ENCODE assay signal across 18 cellular contexts in the genomic region with DNA sequence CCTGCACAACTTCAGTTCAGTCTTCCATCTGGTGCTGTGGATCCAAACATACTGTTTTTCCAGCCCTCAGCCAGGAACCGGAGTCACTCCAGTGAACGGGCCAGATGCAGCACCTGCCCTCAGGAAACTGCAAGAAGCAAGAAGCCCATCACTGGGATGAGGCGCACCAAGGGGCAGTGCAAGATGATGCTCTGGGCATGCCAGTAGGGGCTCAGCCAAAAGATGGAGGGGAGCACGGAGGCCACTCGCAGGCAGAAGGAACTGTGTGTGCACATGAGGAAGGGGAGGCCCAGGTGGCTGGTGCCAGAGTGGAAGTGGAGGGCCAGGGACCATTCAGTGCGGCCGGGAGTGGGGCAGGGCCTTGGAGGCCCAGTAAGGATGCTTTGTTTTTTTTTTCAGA.
A peak's percentile ranks its signal among the peaks of the same experiment; 100 is the strongest.
DNase-seq lines count a peak whose midpoint lies in the region; ATAC-seq, FAIRE-seq and TF ChIP-seq lines count a peak whose summit lies in the region.
"Had no signal": no experiment of that assay in that cellular context is flagged by ENCODE, and none has a peak within 500 bp of the region (broad histone marks: within the 10 kb centered on the region; RNA-seq: fewer than 3 reads in every experiment).

No MANE protein-coding gene starts in this region.

- H2AFZ ChIP-seq in keratinocyte (ENCODE audit: control insufficient read depth, low read length) (no peak overlapping the region), MM.1S (ENCODE audit: low read length) (no peak overlapping the region)

- no peaks in the 10 kb centered on the region for H3K9me3 Mint-ChIP-seq in natural killer cell treated with Interleukin-12 subunit alpha and Interleukin-12 subunit beta and Interleukin-15 and Interleukin-18, amount 100 ng/mL, for 72 hours
- no peaks in the 10 kb centered on the region for H3K9me3 Mint-ChIP-seq in natural killer cell
- H3K9me3 Mint-ChIP-seq: CD4-positive, alpha-beta memory T cell had no signal

- H3K4me2 ChIP-seq in keratinocyte (ENCODE audit: control insufficient read depth, extremely low read depth, insufficient read depth, low read depth, low read length), result peak overlapping the region; percentile 19
- no peak overlapping the region for H3K4me2 ChIP-seq in MM.1S (ENCODE audit: low read depth, low read length)
- H3K4me2 ChIP-seq: KMS-11 had no signal

- H3K4me1 ChIP-seq in SJCRH30, result peaks cover 32% of the 10 kb centered on the region
- peaks cover 28% of the 10 kb centered on the region for H3K4me1 ChIP-seq in keratinocyte (ENCODE audit: control insufficient read depth, extremely low read depth, insufficient read depth, low read length)
- H3K4me1 ChIP-seq in vagina, result no peaks in the 10 kb centered on the region
- no peaks in the 10 kb centered on the region for H3K4me1 ChIP-seq in MM.1S (ENCODE audit: low read length)

- H4K20me1 ChIP-seq in keratinocyte (ENCODE audit: control insufficient read depth, extremely low read depth, insufficient read depth, low read length) (no peaks in the 10 kb centered on the region), MM.1S (ENCODE audit: insufficient read depth, low read length) (no peaks in the 10 kb centered on the region)

- no peaks in the 10 kb centered on the region for H3K9me1 ChIP-seq in keratinocyte (ENCODE audit: control insufficient read depth, extremely low read depth, insufficient read depth, low read length)

- no peak overlapping the region for H3K9ac ChIP-seq in keratinocyte (ENCODE audit: control insufficient read depth, extremely low read depth, insufficient read depth, low read length)
- no peak overlapping the region for H3K9ac ChIP-seq in MM.1S (ENCODE audit: low read length)
- H3K9ac ChIP-seq: KMS-11 had no signal

- TF ChIP-seq POLR2A in vagina (IDR thresholded peaks at IDR 0.05), result no peak

- H3K36me3 Mint-ChIP-seq in natural killer cell treated with Interleukin-12 subunit alpha and Interleukin-12 subunit beta and Interleukin-15 and Interleukin-18, amount 100 ng/mL, for 72 hours, result no peaks in the 10 kb centered on the region
- H3K36me3 Mint-ChIP-seq in natural killer cell, result no peaks in the 10 kb centered on the region
- H3K36me3 Mint-ChIP-seq: CD4-positive, alpha-beta memory T cell had no signal

- FAIRE-seq in keratinocyte (lab: Jason Lieb, UNC), result no peak
- FAIRE-seq: A204.1, D721Med, G401.6 had no signal

- DNase-seq in natural killer cell treated with Interleukin-12 subunit alpha and Interleukin-12 subunit beta and Interleukin-15 and Interleukin-18, amount 100 ng/mL, for 72 hours (ENCODE audit: low spot score), result no peak
- DNase-seq in natural killer cell (no peak), SJCRH30 (no peak), keratinocyte (ENCODE audit: low read depth, low spot score) (no peak), vagina (ENCODE audit: extremely low spot score in 2 of 2) (no peak), MM.1S (no peak), NCI-H2107 (lab: John Stamatoyannopoulos, UW) (no peak)
- DNase-seq: CD4-positive, alpha-beta memory T cell; DMS79 treated with DMSO at 0.1 percent for 48 hours; NCI-H187 treated with DMSO at 0.1 percent for 48 hours; NCI-H2171; NCI-H748 treated with DMSO at 0.1 percent for 48 hours had no signal

- intact Hi-C loops in natural killer cell (cut with micrococcal nuclease), result no loop called here
- intact Hi-C loops in vagina (cut with DNase I), result no loop called here

- H3K27me3 Mint-ChIP-seq in natural killer cell treated with Interleukin-12 subunit alpha and Interleukin-12 subunit beta and Interleukin-15 and Interleukin-18, amount 100 ng/mL, for 72 hours, result peaks cover 0 to 6% of the 10 kb centered on the region in 2 donors
- H3K27me3 Mint-ChIP-seq in natural killer cell (ENCODE audit: low read depth in 2 of 2), result peaks cover 0 to 6% of the 10 kb centered on the region in 2 donors
- H3K27me3 Mint-ChIP-seq: CD4-positive, alpha-beta memory T cell had no signal

- no peaks in the 10 kb centered on the region for H3K9me2 ChIP-seq in MM.1S (replicated peaks; ENCODE audit: insufficient read depth, low read length)

- H3K27me3 ChIP-seq in SJCRH30, result no peaks in the 10 kb centered on the region
- H3K27me3 ChIP-seq in keratinocyte (ENCODE audit: control insufficient read depth, extremely low read depth, insufficient read depth, low read length), result no peaks in the 10 kb centered on the region
- H3K27me3 ChIP-seq in vagina, result no peaks in the 10 kb centered on the region
- no peaks in the 10 kb centered on the region for H3K27me3 ChIP-seq in MM.1S (replicated peaks; ENCODE audit: insufficient read depth, low read length)
- H3K27me3 ChIP-seq: MG63 had no signal

- peak overlapping the region; percentile 22 for H3K4me3 Mint-ChIP-seq in natural killer cell treated with Interleukin-12 subunit alpha and Interleukin-12 subunit beta and Interleukin-15 and Interleukin-18, amount 100 ng/mL, for 72 hours
- H3K4me3 Mint-ChIP-seq in natural killer cell, result no peak overlapping the region
- H3K4me3 Mint-ChIP-seq: CD4-positive, alpha-beta memory T cell had no signal

- peaks cover 6 to 8% of the 10 kb centered on the region in 2 donors for H3K4me1 Mint-ChIP-seq in natural killer cell treated with Interleukin-12 subunit alpha and Interleukin-12 subunit beta and Interleukin-15 and Interleukin-18, amount 100 ng/mL, for 72 hours (ENCODE audit: low read depth in 2 of 2)
- no peaks in the 10 kb centered on the region for H3K4me1 Mint-ChIP-seq in natural killer cell
- H3K4me1 Mint-ChIP-seq: CD4-positive, alpha-beta memory T cell had no signal

- TF ChIP-seq CTCF in natural killer cell (IDR thresholded peaks at IDR 0.05) (no peak), keratinocyte (optimal IDR thresholded peaks at IDR 0.05 in 1 of 3, IDR thresholded peaks at IDR 0.05 in 1 of 3, conservative IDR thresholded peaks at IDR 0.05 in 1 of 3; ENCODE audit: extremely low read depth in 1 of 3, insufficient read depth in 2 of 3, low read length in 3 of 3) (no peak), vagina (IDR thresholded peaks at IDR 0.05) (no peak), MM.1S (IDR thresholded peaks at IDR 0.05; ENCODE audit: low read length) (no peak)

- H3F3A ChIP-seq in MM.1S (ENCODE audit: insufficient read depth, low read length), result no peaks in the 10 kb centered on the region

- H3K36me3 ChIP-seq in SJCRH30 (no peaks in the 10 kb centered on the region), keratinocyte (ENCODE audit: control insufficient read depth in 2 of 2, extremely low read depth in 1 of 2, insufficient read depth in 2 of 2, low read length in 2 of 2) (no peaks in the 10 kb centered on the region), vagina (no peaks in the 10 kb centered on the region), MM.1S (replicated peaks; ENCODE audit: insufficient read depth, low read length) (no peaks in the 10 kb centered on the region)
- H3K36me3 ChIP-seq: MG63 had no signal

- H3K79me2 ChIP-seq in keratinocyte (ENCODE audit: control insufficient read depth, insufficient read depth, low read length) (no peaks in the 10 kb centered on the region), MM.1S (ENCODE audit: low read length) (no peaks in the 10 kb centered on the region)

- no peak overlapping the region for H3K27ac Mint-ChIP-seq in natural killer cell treated with Interleukin-12 subunit alpha and Interleukin-12 subunit beta and Interleukin-15 and Interleukin-18, amount 100 ng/mL, for 72 hours
- H3K27ac Mint-ChIP-seq in natural killer cell, result no peak overlapping the region

- dilution Hi-C loops in keratinocyte (cut with MboI; ENCODE audit: extremely low pct_ligation_motif_present, low sequenced_read_pairs), result no loop called here

- peak overlapping the region; percentile 51 for H3K27ac ChIP-seq in SJCRH30
- H3K27ac ChIP-seq in keratinocyte (ENCODE audit: control insufficient read depth, insufficient read depth, low read length), result peak overlapping the region; percentile 19
- peak overlapping the region; percentile 55 for H3K27ac ChIP-seq in vagina
- H3K27ac ChIP-seq in MM.1S (ENCODE audit: low read length), result no peak overlapping the region
- H3K27ac ChIP-seq: KMS-11 had no signal

- no peak overlapping the region for H3K4me3 ChIP-seq in SJCRH30
- H3K4me3 ChIP-seq in keratinocyte (ENCODE audit: control insufficient read depth in 2 of 3, extremely low read depth in 1 of 3, insufficient read depth in 2 of 3, low read depth in 1 of 3, low read length in 3 of 3), result no peak overlapping the region
- H3K4me3 ChIP-seq in vagina, result no peak overlapping the region
- H3K4me3 ChIP-seq in MM.1S (ENCODE audit: low read length), result no peak overlapping the region
- H3K4me3 ChIP-seq: MG63 had no signal

- no peak for ATAC-seq in natural killer cell treated with Interleukin-12 subunit alpha and Interleukin-12 subunit beta and Interleukin-15 and Interleukin-18, amount 100 ng/mL, for 72 hours
- ATAC-seq in natural killer cell (no peak), GM21526 (IDR thresholded peaks at IDR 0.05; ENCODE audit: low FRiP score, unreplicated experiment) (no peak)

- H3K9me3 ChIP-seq in SJCRH30 (replicated peaks) (no peaks in the 10 kb centered on the region), keratinocyte (ENCODE audit: control insufficient read depth, low read depth, low read length) (no peaks in the 10 kb centered on the region), vagina (no peaks in the 10 kb centered on the region), MM.1S (replicated peaks; ENCODE audit: insufficient read depth, low read length) (no peaks in the 10 kb centered on the region)
- H3K9me3 ChIP-seq: MG63 had no signal
